Comparison of ENCODE assay signal across 23 cellular contexts in the genomic region with DNA sequence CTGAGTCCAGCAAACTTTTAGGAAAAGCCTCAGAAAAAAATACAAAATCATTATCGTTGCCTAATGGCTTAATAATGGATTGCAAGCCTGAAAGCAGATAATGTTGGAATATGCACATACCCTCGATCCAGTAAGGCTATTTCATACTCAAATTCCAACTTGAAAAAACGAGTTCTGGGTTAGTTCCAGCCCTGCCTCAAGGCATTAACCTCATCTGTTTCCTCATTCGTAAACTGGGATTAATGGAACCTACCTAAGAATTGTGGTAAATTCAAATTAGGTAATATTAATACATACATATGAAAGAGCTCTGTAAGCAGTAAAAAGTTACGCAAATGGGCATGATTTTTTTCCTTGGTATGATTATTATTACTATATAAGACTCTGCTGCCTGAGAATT.
DNase-seq lines count a peak whose midpoint lies in the region; ATAC-seq, FAIRE-seq and TF ChIP-seq lines count a peak whose summit lies in the region.
"Had no signal": no experiment of that assay in that cellular context is flagged by ENCODE, and none has a peak within 500 bp of the region (broad histone marks: within the 10 kb centered on the region; RNA-seq: fewer than 3 reads in every experiment).

No MANE protein-coding gene starts in this region.

- TF ChIP-seq CTCF in VCaP (conservative IDR thresholded peaks at IDR 0.05) (no peak), esophagus squamous epithelium (IDR thresholded peaks at IDR 0.05) (no peak), pancreas (IDR thresholded peaks at IDR 0.05) (no peak), upper lobe of right lung (IDR thresholded peaks at IDR 0.05) (no peak)

- H3K4me3 ChIP-seq in esophagus squamous epithelium, result no peak overlapping the region
- no peak overlapping the region for H3K4me3 ChIP-seq in pancreas
- no peak overlapping the region for H3K4me3 ChIP-seq in upper lobe of right lung
- H3K4me3 ChIP-seq: adrenal gland, cardiac muscle cell, GM23248, heart left ventricle, right lobe of liver, SJCRH30 had no signal

- 19 to 26% methylated on average over 5 of the region's 5 CpGs for whole genome bisulfite sequencing in esophagus squamous epithelium, 2 donors
- WGBS in pancreas, 2 donors, result 47 to 49% methylated on average over 5 of the region's 5 CpGs

- DNase-seq in NCI-H1048 (lab: John Stamatoyannopoulos, UW) (peak; percentile 80), esophagus squamous epithelium (lab: John Stamatoyannopoulos, UW) (no peak), pancreas (no peak), upper lobe of right lung (no peak), RCC 7860 (ENCODE audit: low spot score) (no peak), GM12892 (ENCODE audit: insufficient read length) (no peak), NCI-H1694 (lab: John Stamatoyannopoulos, UW) (no peak)
- DNase-seq: activated CD4-positive, alpha-beta T cell treated with anti-CD3 and anti-CD28 coated beads for 36 hours; activated naive CD4-positive, alpha-beta T cell; activated T-cell treated with anti-CD3 and anti-CD28 coated beads, Interleukin-2, amount 50 U/mL, for 24 hours; GM23248; heart left ventricle; HFFc6; left cardiac atrium; naive thymus-derived CD4-positive, alpha-beta T cell; NK-92 treated with Interleukin-12 subunit alpha and Interleukin-12 subunit beta, amount 100 ng/mL, for 24 hours; right lobe of liver; SJCRH30; T-helper 1 cell had no signal

- peaks cover 2 to 44% (median 14%) of the 10 kb centered on the region in 3 donors for H3K4me1 ChIP-seq in esophagus squamous epithelium
- H3K4me1 ChIP-seq in pancreas, result no peaks in the 10 kb centered on the region
- H3K4me1 ChIP-seq in upper lobe of right lung, result no peaks in the 10 kb centered on the region
- H3K4me1 ChIP-seq: right lobe of liver, SJCRH30 had no signal

- TF ChIP-seq POLR2A in esophagus squamous epithelium (IDR thresholded peaks at IDR 0.05) (no peak), GM12892 (IDR thresholded peaks at IDR 0.05; ENCODE audit: low read depth, low read length) (no peak)

- FAIRE-seq in pancreas (lab: Jason Lieb, UNC) (no peak), RCC 7860 (lab: Jason Lieb, UNC) (no peak), GM12892 (lab: Jason Lieb, UNC) (no peak)

- no peaks in the 10 kb centered on the region for H3K9me3 ChIP-seq in esophagus squamous epithelium
- H3K9me3 ChIP-seq in pancreas, result no peaks in the 10 kb centered on the region
- no peaks in the 10 kb centered on the region for H3K9me3 ChIP-seq in upper lobe of right lung
- H3K9me3 ChIP-seq: adrenal gland, right lobe of liver, SJCRH30 had no signal

- H3K27me3 ChIP-seq in esophagus squamous epithelium (no peaks in the 10 kb centered on the region), pancreas (no peaks in the 10 kb centered on the region), upper lobe of right lung (no peaks in the 10 kb centered on the region)
- H3K27me3 ChIP-seq: adrenal gland, right lobe of liver, SJCRH30 had no signal

- intact Hi-C loops in esophagus squamous epithelium (cut with DNase I) (no loop called here), pancreas (cut with DNase I) (no loop called here), upper lobe of right lung (cut with DNase I) (no loop called here)

- ATAC-seq in pancreas (peak; percentile 35 to 69 (median 52)), upper lobe of right lung (no peak)
- ATAC-seq: activated CD4-positive, alpha-beta T cell treated with anti-CD3 and anti-CD28 coated beads for 36 hours; naive thymus-derived CD4-positive, alpha-beta T cell; Panc1; right lobe of liver had no signal

- H3K27ac ChIP-seq in VCaP, result peak overlapping the region; percentile 32
- peak overlapping the region; percentile 24 to 63 (median 42) for H3K27ac ChIP-seq in esophagus squamous epithelium
- H3K27ac ChIP-seq in pancreas, result peak overlapping the region in 2 of 4 donors; percentile 51 to 53
- no peak overlapping the region for H3K27ac ChIP-seq in upper lobe of right lung
- H3K27ac ChIP-seq: cardiac muscle cell, GM23248, right lobe of liver, SJCRH30 had no signal

- H3K36me3 ChIP-seq in esophagus squamous epithelium (no peaks in the 10 kb centered on the region), pancreas (no peaks in the 10 kb centered on the region), upper lobe of right lung (no peaks in the 10 kb centered on the region)
- H3K36me3 ChIP-seq: adrenal gland, cardiac muscle cell, heart left ventricle, right lobe of liver, SJCRH30 had no signal
